Comparison of ENCODE assay signal across 19 cellular contexts in genomic region chrX:24471808-24472207, GRCh38. TPM values are rescaled to one million over a fixed set of nuclear protein-coding genes. Genes with fewer than 3 reads are reported as not detected.
DNase-seq lines count a peak whose midpoint lies in the region; ATAC-seq, FAIRE-seq and TF ChIP-seq lines count a peak whose summit lies in the region.
"Had no signal": no experiment of that assay in that cellular context is flagged by ENCODE, and none has a peak within 500 bp of the region (broad histone marks: within the 10 kb centered on the region; RNA-seq: fewer than 3 reads in every experiment).

No MANE protein-coding gene starts in this region.

- H3K4me3 ChIP-seq in NB4 (ENCODE audit: low read depth, low read length), result no peak overlapping the region
- H3K4me3 ChIP-seq in GM12878, result no peak overlapping the region
- H3K4me3 ChIP-seq in thoracic aorta, result peak overlapping the region; percentile 23
- H3K4me3 ChIP-seq in right cardiac atrium (ENCODE audit: low read length), result no peak overlapping the region
- H3K4me3 ChIP-seq: left ventricle myocardium inferior, neural progenitor cell, stomach, upper lobe of left lung had no signal

- no peak for TF ChIP-seq EP300 in GM12878 (IDR thresholded peaks at IDR 0.05; ENCODE audit: borderline replicate concordance in 1 of 2, control insufficient read depth in 1 of 2, low read depth in 2 of 2, low read length in 2 of 2)

- no peaks in the 10 kb centered on the region for H3K36me3 Mint-ChIP-seq in activated naive CD8-positive, alpha-beta T cell
- H3K36me3 Mint-ChIP-seq in activated naive CD8-positive, alpha-beta T cell treated with anti-CD3 and anti-CD28 coated beads for 36 hours, result peaks cover 8% of the 10 kb centered on the region
- H3K36me3 Mint-ChIP-seq: neural progenitor cell had no signal

- POLR2A ChIA-PET in GM12878 (lab: Charles Lee), result interaction anchor here (1.0 kb wide), 1 partner anchor 8 kb away, joined by 4 read pairs; no protein-coding TSS in a partner anchor

- H3K27me3 ChIP-seq in GM12878 (replicated peaks in 1 of 2; ENCODE audit: control insufficient read depth in 2 of 2, insufficient read depth in 2 of 2, low read length in 1 of 2), result no peaks in the 10 kb centered on the region
- no peaks in the 10 kb centered on the region for H3K27me3 ChIP-seq in thoracic aorta (replicated peaks; ENCODE audit: insufficient read depth)
- H3K27me3 ChIP-seq in right cardiac atrium (ENCODE audit: control insufficient read depth, insufficient read depth), result no peaks in the 10 kb centered on the region
- H3K27me3 ChIP-seq: neural progenitor cell, stomach, upper lobe of left lung had no signal

- WGBS in GM12878 (ENCODE audit: insufficient coverage, insufficient replicate concordance, low lambda C conversion rate, missing lambda C conversion rate), result 56% methylated on average over 2 of the region's 2 CpGs
- 68% methylated on average over 2 of the region's 2 CpGs for WGBS in right cardiac atrium

- H3K9me3 Mint-ChIP-seq in activated naive CD8-positive, alpha-beta T cell (ENCODE audit: low read depth), result no peaks in the 10 kb centered on the region
- no peaks in the 10 kb centered on the region for H3K9me3 Mint-ChIP-seq in activated naive CD8-positive, alpha-beta T cell treated with anti-CD3 and anti-CD28 coated beads for 36 hours
- H3K9me3 Mint-ChIP-seq: H9, neural progenitor cell had no signal

- intact Hi-C loops in GM12878 (cut with micrococcal nuclease; ENCODE audit: unreplicated experiment) (no loop called here), right cardiac atrium (cut with DNase I) (no loop called here)

- H3K27me3 Mint-ChIP-seq in activated naive CD8-positive, alpha-beta T cell, result no peaks in the 10 kb centered on the region
- no peaks in the 10 kb centered on the region for H3K27me3 Mint-ChIP-seq in activated naive CD8-positive, alpha-beta T cell treated with anti-CD3 and anti-CD28 coated beads for 36 hours
- H3K27me3 Mint-ChIP-seq: progenitor cell of endocrine pancreas had no signal

- ATAC-seq in GM12878 (peak; percentile 10; the same call in 1 of the 3 replicates), thoracic aorta (ENCODE audit: insufficient number of reproducible peaks, low FRiP score, low read depth) (no peak), right cardiac atrium (no peak)

- H3K79me2 ChIP-seq in GM12878 (ENCODE audit: control insufficient read depth, insufficient read depth, low read length), result peaks cover 39% of the 10 kb centered on the region

- no peaks in the 10 kb centered on the region; the same call in 2 of the 3 replicates for H3K9me3 ChIP-seq in GM12878 (replicated peaks; ENCODE audit: control insufficient read depth, insufficient read depth, low read length)
- H3K9me3 ChIP-seq in thoracic aorta, result no peaks in the 10 kb centered on the region
- H3K9me3 ChIP-seq in right cardiac atrium (ENCODE audit: control insufficient read depth, low read length), result no peaks in the 10 kb centered on the region
- H3K9me3 ChIP-seq: left ventricle myocardium inferior, stomach, upper lobe of left lung had no signal

- in situ Hi-C loops in GM12878 (cut with MboI) (no loop called here), GM13977 (cut with MboI; ENCODE audit: low pct_unique_long_range_greater_than_20kb, low sequenced_read_pairs, unreplicated experiment) (no loop called here)

- H2AFZ ChIP-seq in GM12878 (ENCODE audit: control insufficient read depth, low read depth, low read length), result no peak overlapping the region
- H2AFZ ChIP-seq: neural progenitor cell had no signal

- H3K27ac Mint-ChIP-seq in activated naive CD8-positive, alpha-beta T cell, result peak overlapping the region; percentile 55
- H3K27ac Mint-ChIP-seq in activated naive CD8-positive, alpha-beta T cell treated with anti-CD3 and anti-CD28 coated beads for 36 hours, result no peak overlapping the region
- H3K27ac Mint-ChIP-seq: neural progenitor cell, progenitor cell of endocrine pancreas had no signal

- TF ChIP-seq CTCF in NB4 (IDR thresholded peaks at IDR 0.05; ENCODE audit: low read depth, low read length), result no peak
- no peak for TF ChIP-seq CTCF in GM12878 (IDR thresholded peaks at IDR 0.05 in 2 of 3, conservative IDR thresholded peaks at IDR 0.05 in 1 of 3; ENCODE audit: control insufficient read depth in 2 of 3, extremely low read depth in 1 of 3, insufficient read depth in 1 of 3, low read depth in 3 of 3, low read length in 3 of 3)
- no peak for TF ChIP-seq CTCF in thoracic aorta (IDR thresholded peaks at IDR 0.05)
- TF ChIP-seq CTCF in GM13977 (IDR thresholded peaks at IDR 0.05; ENCODE audit: extremely low read depth, insufficient read depth, missing control alignments), result no peak

- TF ChIP-seq POLR2A in NB4 (IDR thresholded peaks at IDR 0.05; ENCODE audit: extremely low read depth, insufficient read length) (no peak), GM12878 (IDR thresholded peaks at IDR 0.05; ENCODE audit: low read depth, low read length) (no peak)

- no peak overlapping the region for H3K27ac ChIP-seq in GM12878 (ENCODE audit: control insufficient read depth, insufficient read depth)
- H3K27ac ChIP-seq in thoracic aorta, result peak overlapping the region in 1 of 2 donors; percentile 75
- H3K27ac ChIP-seq in right cardiac atrium (ENCODE audit: low read length), result no peak overlapping the region
- H3K27ac ChIP-seq: epithelial cell of prostate, left ventricle myocardium inferior, neural progenitor cell, stomach, upper lobe of left lung had no signal

- RAD21 ChIA-PET in GM12878 (lab: Charles Lee; ENCODE audit: unreplicated experiment), result interaction anchor here (0.8 to 2.2 kb wide), 2 partner anchors 9 to 28 kb away, joined by 3 to 10 read pairs; no protein-coding TSS in a partner anchor

- CTCF ChIA-PET in GM12878 (lab: Yijun Ruan, JAX), result no interaction called here

- H4K20me1 ChIP-seq in GM12878 (ENCODE audit: control insufficient read depth, insufficient read depth), result no peaks in the 10 kb centered on the region

- no peak overlapping the region for H3K4me2 ChIP-seq in GM12878 (ENCODE audit: control insufficient read depth, insufficient read depth)
- H3K4me2 ChIP-seq: neural progenitor cell had no signal

- H3K36me3 ChIP-seq in GM12878 (ENCODE audit: control insufficient read depth in 2 of 2, insufficient read depth in 2 of 2, low read length in 1 of 2), result no peaks in the 10 kb centered on the region
- no peaks in the 10 kb centered on the region for H3K36me3 ChIP-seq in thoracic aorta
- H3K36me3 ChIP-seq: left ventricle myocardium inferior, neural progenitor cell, stomach, upper lobe of left lung had no signal

- SMC1A ChIA-PET in GM12878 (lab: Charles Lee; ENCODE audit: uncharacterized antibody, unreplicated experiment), result interaction anchor here (1.2 to 4.4 kb wide), 2 partner anchors 8 to 47 kb away, joined by 5 to 18 read pairs; no protein-coding TSS in a partner anchor

- H3K4me1 ChIP-seq in GM12878 (ENCODE audit: control insufficient read depth, insufficient read depth, low read length) (no peaks in the 10 kb centered on the region), thoracic aorta (ENCODE audit: control insufficient read depth in 1 of 2, low read depth in 2 of 2) (peaks cover 7 to 34% of the 10 kb centered on the region in 2 donors), right cardiac atrium (ENCODE audit: control insufficient read depth, insufficient read depth, low read length) (no peaks in the 10 kb centered on the region)

- H3K4me1 Mint-ChIP-seq in activated naive CD8-positive, alpha-beta T cell (ENCODE audit: low read depth), result peaks cover 68% of the 10 kb centered on the region
- peaks cover 55% of the 10 kb centered on the region for H3K4me1 Mint-ChIP-seq in activated naive CD8-positive, alpha-beta T cell treated with anti-CD3 and anti-CD28 coated beads for 36 hours

- no peak for FAIRE-seq in GM12878 (lab: Jason Lieb, UNC)

- peak overlapping the region; percentile 48 for H3K4me3 Mint-ChIP-seq in activated naive CD8-positive, alpha-beta T cell
- H3K4me3 Mint-ChIP-seq in activated naive CD8-positive, alpha-beta T cell treated with anti-CD3 and anti-CD28 coated beads for 36 hours, result no peak overlapping the region
- H3K4me3 Mint-ChIP-seq: H9, neural progenitor cell had no signal

- H3K9ac ChIP-seq in GM12878 (ENCODE audit: control insufficient read depth, insufficient read depth, low read length), result no peak overlapping the region
- H3K9ac ChIP-seq: neural progenitor cell had no signal

- no TSS peak for BruUV-seq in GM12878 (replicated peaks; lab: Mats Ljungman, UMichigan)

- TF ChIP-seq RAD21 in GM12878 (IDR thresholded peaks at IDR 0.05; ENCODE audit: insufficient read depth, low read depth, low read length), result no peak

- DNase-seq in activated naive CD8-positive, alpha-beta T cell treated with anti-CD3 and anti-CD28 coated beads for 36 hours, result no peak
- DNase-seq in NB4 (ENCODE audit: low read depth) (peak; percentile 4), GM12878 (ENCODE audit: low read depth, low spot score) (no peak), thoracic aorta (ENCODE audit: low spot score) (no peak), right cardiac atrium (no peak), GM13977 (ENCODE audit: low spot score) (no peak)
- DNase-seq: dermis blood vessel endothelial cell, H9, Kasumi-1, left ventricle myocardium inferior, NCI-H1105, NCI-H2081 treated with DMSO at 0.1 percent for 48 hours, NCI-H446 treated with DMSO at 0.1 percent for 48 hours, stomach, upper lobe of left lung had no signal

TF ChIP-seq in GM12878, 131 proteins besides CTCF, POLR2A, EP300 and RAD21 (continues in another document):
- no peak for TF ChIP-seq ZNF24 (IDR thresholded peaks at IDR 0.05)
- no peak for TF ChIP-seq GATAD2B (conservative IDR thresholded peaks at IDR 0.05; ENCODE audit: low read depth)
- TF ChIP-seq RFX5 (IDR thresholded peaks at IDR 0.05; ENCODE audit: low read depth, low read length), result no peak
- no peak for TF ChIP-seq DPF2 (IDR thresholded peaks at IDR 0.05)

RNA-seq across cellular contexts. Expression of gene PDK3, which starts 6.7 kb away (rescaled TPM):
- total RNA-seq in activated naive CD8-positive, alpha-beta T cell treated with anti-CD3 and anti-CD28 coated beads for 36 hours, result 10 to 100 TPM; 37.3 to 38.2 TPM
- total RNA-seq in GM12878 (2013; cell fraction: nucleolus; rRNA removed), result 110 and 113 TPM in 2 replicates
- total RNA-seq in GM12878 (2014; rRNA removed) (21.9 and 24.8 TPM in 2 replicates), GM12878 (2014; rRNA removed; fragmentation: Illumina TruSeq; extraction: Trizol) (22.0 and 22.7 TPM in 2 replicates), GM12878 (2021) (21.1 and 21.9 TPM in 2 replicates), thoracic aorta (100 to 1,000 TPM; 116 to 118 TPM), right cardiac atrium (10 to 100 TPM; 21.1 to 27.5 (median 25.1) TPM)
- 12.1 TPM for polyA plus RNA-seq in GM12878 (2011; ENCODE audit: low read depth)
- polyA plus RNA-seq in GM12878 (2011; rRNA removed) (54.6 and 70.5 TPM in 2 replicates), GM12878 (2014; fragmentation: Illumina TruSeq; extraction: Trizol) (20.4 and 23.8 TPM in 2 replicates), GM12878 (2014; fragmentation: Nextera tagmentation; extraction: Ambion mirVana) (1 to 10 TPM; 4.2 to 6.4 TPM), GM12878 (2014; rRNA removed) (15.9 and 17.8 TPM in 2 replicates), GM12878 (2016; fragmentation: Nextera tagmentation; extraction: Ambion mirVana) (10 to 100 TPM; 40.5 to 41.3 TPM), right cardiac atrium (8.3 TPM)
- 32.3 and 43.6 TPM in 2 replicates for polyA plus RNA-seq in GM12878 (2011; cell fraction: cytosol; rRNA removed)
- 20.0 and 22.2 TPM in 2 replicates for polyA plus RNA-seq in GM12878 (2011; cell fraction: nucleus; rRNA removed)
- 14.1 and 21.7 TPM in 2 replicates for polyA plus RNA-seq in GM12878 (2012)
- polyA minus RNA-seq in GM12878 (2011; rRNA and poly(A)+ RNA removed), result 78.1 and 97.3 TPM in 2 replicates
- polyA minus RNA-seq in GM12878 (2011; cell fraction: cytosol; rRNA and poly(A)+ RNA removed), result 23.9 and 28.0 TPM in 2 replicates
- 16.0 and 22.0 TPM in 2 replicates for polyA minus RNA-seq in GM12878 (2011; cell fraction: nucleus; rRNA and poly(A)+ RNA removed)
